ENCODE assay signal across 17 cellular contexts in the genomic region with DNA sequence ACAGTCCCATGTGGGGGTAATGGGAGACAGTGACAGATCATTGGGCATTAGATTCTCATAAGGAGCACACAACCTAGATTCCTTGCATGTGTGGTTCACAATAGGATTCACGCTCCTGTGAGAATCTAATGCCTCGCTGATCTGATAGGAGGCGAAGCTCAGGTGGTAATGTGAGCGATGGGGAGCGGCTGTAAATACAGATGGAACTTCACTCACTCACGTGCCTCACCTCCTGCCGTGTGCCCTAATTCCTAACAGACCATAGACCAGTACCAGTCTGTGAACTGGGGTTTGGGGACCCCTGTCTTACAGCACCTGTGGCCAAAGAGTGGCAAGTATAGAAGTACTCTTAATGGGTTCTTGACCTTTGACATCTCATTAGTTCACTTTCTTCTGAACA.
DNase-seq lines count a peak whose midpoint lies in the region; ATAC-seq and TF ChIP-seq lines count a peak whose summit lies in the region.
"Had no signal": no experiment of that assay in that cellular context is flagged by ENCODE, and none has a peak within 500 bp of the region (broad histone marks: within the 10 kb centered on the region; RNA-seq: fewer than 3 reads in every experiment).

No MANE protein-coding gene starts in this region.

- no peaks in the 10 kb centered on the region for H3K9me3 Mint-ChIP-seq in activated naive CD4-positive, alpha-beta T cell treated with anti-CD3 and anti-CD28 coated beads for 36 hours
- peaks cover 2% of the 10 kb centered on the region for H3K9me3 Mint-ChIP-seq in chondrocyte (ENCODE audit: low read depth)
- no peaks in the 10 kb centered on the region for H3K9me3 Mint-ChIP-seq in stimulated activated memory B cell treated with anti-CD40 and anti-IgM and Interleukin-4, amounts not matched to agents 10 μg/mL and 1 μg/mL and 100 μg/mL, for 72 hours
- H3K9me3 Mint-ChIP-seq: CD8-positive, alpha-beta memory T cell had no signal

- no peaks in the 10 kb centered on the region for H3K27me3 Mint-ChIP-seq in activated naive CD4-positive, alpha-beta T cell treated with anti-CD3 and anti-CD28 coated beads for 36 hours (ENCODE audit: low read depth)
- H3K27me3 Mint-ChIP-seq in chondrocyte (ENCODE audit: low read depth) = no peaks in the 10 kb centered on the region
- H3K27me3 Mint-ChIP-seq in stimulated activated memory B cell treated with anti-CD40 and anti-IgM and Interleukin-4, amounts not matched to agents 10 μg/mL and 1 μg/mL and 100 μg/mL, for 72 hours = no peaks in the 10 kb centered on the region
- H3K27me3 Mint-ChIP-seq: CD8-positive, alpha-beta memory T cell had no signal

- TF ChIP-seq CTCF in HEK293 (tag by site-specific recombination; IDR thresholded peaks at IDR 0.05) (no peak), chondrocyte (IDR thresholded peaks at IDR 0.05) (no peak), Peyer's patch (IDR thresholded peaks at IDR 0.05) (no peak)

- H3K27ac Mint-ChIP-seq in activated naive CD4-positive, alpha-beta T cell treated with anti-CD3 and anti-CD28 coated beads for 36 hours = peak overlapping the region; percentile 50
- H3K27ac Mint-ChIP-seq in chondrocyte (ENCODE audit: unreplicated experiment) = peak overlapping the region; percentile 73
- H3K27ac Mint-ChIP-seq in stimulated activated memory B cell treated with anti-CD40 and anti-IgM and Interleukin-4, amounts not matched to agents 10 μg/mL and 1 μg/mL and 100 μg/mL, for 72 hours = peak overlapping the region; percentile 22
- H3K27ac Mint-ChIP-seq: GM23338 had no signal

- POLR2A ChIA-PET in HEK293 (lab: Yijun Ruan, JAX) = no interaction called here

- H3K36me3 ChIP-seq in HEK293 (ENCODE audit: control insufficient read depth in 2 of 2, insufficient read depth in 1 of 2, low read length in 2 of 2) = peaks cover 0 to 4% of the 10 kb centered on the region in 2 experiments; a peak in 1 of 3 replicates
- H3K36me3 ChIP-seq in Peyer's patch = peaks cover 0 to under 1% (median 0%) of the 10 kb centered on the region in 3 donors

- ATAC-seq in stimulated activated memory B cell treated with anti-CD40 and anti-IgM and Interleukin-4, amounts not matched to agents 10 μg/mL and 1 μg/mL and 100 μg/mL, for 72 hours = no peak
- ATAC-seq in HG03135 (IDR thresholded peaks at IDR 0.05; ENCODE audit: unreplicated experiment) = no peak
- ATAC-seq: GM12878, GM23338, K562 had no signal

- no peak for DNase-seq in activated naive CD4-positive, alpha-beta T cell treated with anti-CD3 and anti-CD28 coated beads for 36 hours
- DNase-seq in activated naive CD4-positive, alpha-beta T cell treated with anti-CD3 and anti-CD28 coated beads, Interleukin-2, amount 50 U/mL, for 16 hours = no peak
- DNase-seq in chondrocyte (ENCODE audit: low spot score) (no peak), T-helper 1 cell (no peak), Peyer's patch (no peak)
- DNase-seq: CD8-positive, alpha-beta memory T cell; GDM1; NCI-H187 treated with DMSO at 0.1 percent for 48 hours; NCI-H446; NCI-H69; RPMI8226 had no signal

- no peaks in the 10 kb centered on the region; the same call in 1 of the 2 replicates for H3K4me1 ChIP-seq in HEK293 (ENCODE audit: control insufficient read depth, insufficient read depth, low read length)
- peaks cover 0 to 43% (median 2%) of the 10 kb centered on the region in 4 donors for H3K4me1 ChIP-seq in Peyer's patch

- intact Hi-C loops in activated naive CD4-positive, alpha-beta T cell treated with anti-CD3 and anti-CD28 coated beads for 36 hours (cut with micrococcal nuclease) = no loop called here

- CTCF ChIA-PET in activated naive CD4-positive, alpha-beta T cell treated with anti-CD3 and anti-CD28 coated beads for 36 hours (lab: Charles Lee) = no interaction called here
- CTCF ChIA-PET in HEK293 (lab: Yijun Ruan, JAX) = no interaction called here

- H3K9me3 ChIP-seq in HEK293 (ENCODE audit: control insufficient read depth, insufficient read depth, low read depth, low read length) (no peaks in the 10 kb centered on the region), Peyer's patch (no peaks in the 10 kb centered on the region)

- H3K27ac ChIP-seq in HEK293 (ENCODE audit: extremely low read depth, low read depth, low read length) (no peak overlapping the region), Peyer's patch (no peak overlapping the region)

- no peaks in the 10 kb centered on the region for H3K27me3 ChIP-seq in Peyer's patch

- TF ChIP-seq POLR2A in Peyer's patch (IDR thresholded peaks at IDR 0.05) = no peak

- no peak overlapping the region for H3K4me3 ChIP-seq in HEK293 (ENCODE audit: low read depth, low read length)
- H3K4me3 ChIP-seq in Peyer's patch = no peak overlapping the region
- H3K4me3 ChIP-seq: GM12878, GM23338, K562 had no signal

- H3K36me3 Mint-ChIP-seq in activated naive CD4-positive, alpha-beta T cell treated with anti-CD3 and anti-CD28 coated beads for 36 hours (ENCODE audit: low read depth) = peaks cover 41% of the 10 kb centered on the region
- H3K36me3 Mint-ChIP-seq in chondrocyte (ENCODE audit: low read depth) = peaks cover 38% of the 10 kb centered on the region
- peaks cover 72% of the 10 kb centered on the region for H3K36me3 Mint-ChIP-seq in stimulated activated memory B cell treated with anti-CD40 and anti-IgM and Interleukin-4, amounts not matched to agents 10 μg/mL and 1 μg/mL and 100 μg/mL, for 72 hours

- no peak overlapping the region for H3K4me3 Mint-ChIP-seq in activated naive CD4-positive, alpha-beta T cell treated with anti-CD3 and anti-CD28 coated beads for 36 hours
- no peak overlapping the region for H3K4me3 Mint-ChIP-seq in chondrocyte (ENCODE audit: unreplicated experiment)
- H3K4me3 Mint-ChIP-seq in stimulated activated memory B cell treated with anti-CD40 and anti-IgM and Interleukin-4, amounts not matched to agents 10 μg/mL and 1 μg/mL and 100 μg/mL, for 72 hours = no peak overlapping the region
- H3K4me3 Mint-ChIP-seq: CD8-positive, alpha-beta memory T cell; GM23338 had no signal

- H3K4me1 Mint-ChIP-seq in activated naive CD4-positive, alpha-beta T cell treated with anti-CD3 and anti-CD28 coated beads for 36 hours (ENCODE audit: low read depth) = peaks cover 84% of the 10 kb centered on the region
- peaks cover 87% of the 10 kb centered on the region for H3K4me1 Mint-ChIP-seq in chondrocyte (ENCODE audit: low read depth)
- peaks cover 83% of the 10 kb centered on the region for H3K4me1 Mint-ChIP-seq in stimulated activated memory B cell treated with anti-CD40 and anti-IgM and Interleukin-4, amounts not matched to agents 10 μg/mL and 1 μg/mL and 100 μg/mL, for 72 hours

TF ChIP-seq in HEK293, 187 proteins besides CTCF, POLR2A, EP300 and RAD21:
- TF ChIP-seq ZNF610 (tag by site-specific recombination; IDR thresholded peaks at IDR 0.05; ENCODE audit: borderline replicate concordance) (peak; percentile 99), ZNF701 (tag by site-specific recombination; IDR thresholded peaks at IDR 0.05) (no peak)
TF ChIP-seq in HEK293: peak in this region for 1.

Comparison
In these comparisons a context has a peak if more than half of its experiments do, and no peak if none do; other contexts are left out.
1. H3K27ac Mint-ChIP-seq: peak in every context shown above with its lines; median percentile 73 in chondrocyte; 50 in activated naive CD4-positive, alpha-beta T cell treated with anti-CD3 and anti-CD28 coated beads for 36 hours; 22 in stimulated activated memory B cell treated with anti-CD40 and anti-IgM and Interleukin-4, amounts not matched to agents 10 μg/mL and 1 μg/mL and 100 μg/mL, for 72 hours.